In the genomic region with DNA sequence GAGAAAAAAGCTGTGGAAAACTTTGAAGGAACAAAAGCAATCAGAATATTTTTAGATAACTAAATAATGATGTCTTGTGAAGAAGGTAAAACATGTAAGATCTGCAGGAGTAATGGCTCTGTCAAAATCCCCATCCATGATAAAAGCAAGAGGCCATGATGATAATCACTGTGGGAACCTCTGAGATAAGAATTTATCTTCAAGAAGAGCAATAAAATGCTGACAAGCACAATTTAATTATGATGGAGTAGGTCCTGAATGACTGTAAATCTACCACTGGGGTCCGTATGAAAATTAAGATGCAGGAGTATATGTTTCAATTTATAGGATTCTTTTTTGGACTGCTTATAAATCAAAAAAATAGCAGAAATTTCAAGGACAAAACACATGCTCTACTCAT, we compare ENCODE assay signal across 2 cellular contexts.
TF ChIP-seq lines count a peak whose summit lies in the region.

No MANE protein-coding gene starts in this region.

TF ChIP-seq in HEK293, 187 proteins besides CTCF, POLR2A, EP300 and RAD21 (continued from another document):
- TF ChIP-seq, protein P1, sequence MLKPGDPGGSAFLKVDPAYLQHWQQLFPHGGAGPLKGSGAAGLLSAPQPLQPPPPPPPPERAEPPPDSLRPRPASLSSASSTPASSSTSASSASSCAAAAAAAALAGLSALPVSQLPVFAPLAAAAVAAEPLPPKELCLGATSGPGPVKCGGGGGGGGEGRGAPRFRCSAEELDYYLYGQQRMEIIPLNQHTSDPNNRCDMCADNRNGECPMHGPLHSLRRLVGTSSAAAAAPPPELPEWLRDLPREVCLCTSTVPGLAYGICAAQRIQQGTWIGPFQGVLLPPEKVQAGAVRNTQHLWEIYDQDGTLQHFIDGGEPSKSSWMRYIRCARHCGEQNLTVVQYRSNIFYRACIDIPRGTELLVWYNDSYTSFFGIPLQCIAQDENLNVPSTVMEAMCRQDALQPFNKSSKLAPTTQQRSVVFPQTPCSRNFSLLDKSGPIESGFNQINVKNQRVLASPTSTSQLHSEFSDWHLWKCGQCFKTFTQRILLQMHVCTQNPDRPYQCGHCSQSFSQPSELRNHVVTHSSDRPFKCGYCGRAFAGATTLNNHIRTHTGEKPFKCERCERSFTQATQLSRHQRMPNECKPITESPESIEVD (tag by site-specific recombination; IDR thresholded peaks at IDR 0.05) = peak; percentile 36; the same call in 1 of the 2 replicates
- peak; percentile 78; the same call in 1 of the 2 replicates for TF ChIP-seq TCF7L2 (IDR thresholded peaks at IDR 0.05; ENCODE audit: borderline replicate concordance, low read depth, low read length)
- no peak for TF ChIP-seq ZBTB20 (tag by site-specific recombination; IDR thresholded peaks at IDR 0.05)
- TF ChIP-seq ZFP41 (tag by site-specific recombination; IDR thresholded peaks at IDR 0.05; ENCODE audit: borderline replicate concordance) = no peak
- no peak for TF ChIP-seq ZNF175 (tag by site-specific recombination; IDR thresholded peaks at IDR 0.05)
- TF ChIP-seq, protein P2, sequence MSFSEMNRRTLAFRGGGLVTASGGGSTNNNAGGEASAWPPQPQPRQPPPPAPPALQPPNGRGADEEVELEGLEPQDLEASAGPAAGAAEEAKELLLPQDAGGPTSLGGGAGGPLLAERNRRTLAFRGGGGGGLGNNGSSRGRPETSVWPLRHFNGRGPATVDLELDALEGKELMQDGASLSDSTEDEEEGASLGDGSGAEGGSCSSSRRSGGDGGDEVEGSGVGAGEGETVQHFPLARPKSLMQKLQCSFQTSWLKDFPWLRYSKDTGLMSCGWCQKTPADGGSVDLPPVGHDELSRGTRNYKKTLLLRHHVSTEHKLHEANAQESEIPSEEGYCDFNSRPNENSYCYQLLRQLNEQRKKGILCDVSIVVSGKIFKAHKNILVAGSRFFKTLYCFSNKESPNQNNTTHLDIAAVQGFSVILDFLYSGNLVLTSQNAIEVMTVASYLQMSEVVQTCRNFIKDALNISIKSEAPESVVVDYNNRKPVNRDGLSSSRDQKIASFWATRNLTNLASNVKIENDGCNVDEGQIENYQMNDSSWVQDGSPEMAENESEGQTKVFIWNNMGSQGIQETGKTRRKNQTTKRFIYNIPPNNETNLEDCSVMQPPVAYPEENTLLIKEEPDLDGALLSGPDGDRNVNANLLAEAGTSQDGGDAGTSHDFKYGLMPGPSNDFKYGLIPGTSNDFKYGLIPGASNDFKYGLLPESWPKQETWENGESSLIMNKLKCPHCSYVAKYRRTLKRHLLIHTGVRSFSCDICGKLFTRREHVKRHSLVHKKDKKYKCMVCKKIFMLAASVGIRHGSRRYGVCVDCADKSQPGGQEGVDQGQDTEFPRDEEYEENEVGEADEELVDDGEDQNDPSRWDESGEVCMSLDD (tag by site-specific recombination; IDR thresholded peaks at IDR 0.05) = no peak
- TF ChIP-seq ZNF629 (tag by site-specific recombination; IDR thresholded peaks at IDR 0.05) = no peak
- no peak for TF ChIP-seq ZNF514 (tag by site-specific recombination; IDR thresholded peaks at IDR 0.05)
- TF ChIP-seq FEZF1 (tag by site-specific recombination; IDR thresholded peaks at IDR 0.05) = peak; percentile 26; the same call in 1 of the 2 replicates
- TF ChIP-seq ZNF19 (tag by site-specific recombination; IDR thresholded peaks at IDR 0.05; ENCODE audit: low read depth) = no peak
TF ChIP-seq in HEK293: peak in this region for 3.

TF ChIP-seq in K562, 482 proteins besides CTCF, POLR2A, EP300 and RAD21 (continued from another document):
- TF ChIP-seq SMARCC2 (IDR thresholded peaks at IDR 0.05; ENCODE audit: low read depth) (no peak), MAFK (IDR thresholded peaks at IDR 0.05; ENCODE audit: low read length) (peak; percentile 47; the same call in 1 of the 2 replicates), CBFA2T3 (IDR thresholded peaks at IDR 0.05) (no peak), MAFF (IDR thresholded peaks at IDR 0.05; ENCODE audit: low read length) (peak; percentile 36), BCOR (IDR thresholded peaks at IDR 0.05) (no peak)
- TF ChIP-seq, protein P3, sequence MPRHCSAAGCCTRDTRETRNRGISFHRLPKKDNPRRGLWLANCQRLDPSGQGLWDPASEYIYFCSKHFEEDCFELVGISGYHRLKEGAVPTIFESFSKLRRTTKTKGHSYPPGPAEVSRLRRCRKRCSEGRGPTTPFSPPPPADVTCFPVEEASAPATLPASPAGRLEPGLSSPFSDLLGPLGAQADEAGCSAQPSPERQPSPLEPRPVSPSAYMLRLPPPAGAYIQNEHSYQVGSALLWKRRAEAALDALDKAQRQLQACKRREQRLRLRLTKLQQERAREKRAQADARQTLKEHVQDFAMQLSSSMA (CRISPR knock-in tag; IDR thresholded peaks at IDR 0.05) = no peak
